ENCODE assay signal across 28 cellular contexts in the genomic region with DNA sequence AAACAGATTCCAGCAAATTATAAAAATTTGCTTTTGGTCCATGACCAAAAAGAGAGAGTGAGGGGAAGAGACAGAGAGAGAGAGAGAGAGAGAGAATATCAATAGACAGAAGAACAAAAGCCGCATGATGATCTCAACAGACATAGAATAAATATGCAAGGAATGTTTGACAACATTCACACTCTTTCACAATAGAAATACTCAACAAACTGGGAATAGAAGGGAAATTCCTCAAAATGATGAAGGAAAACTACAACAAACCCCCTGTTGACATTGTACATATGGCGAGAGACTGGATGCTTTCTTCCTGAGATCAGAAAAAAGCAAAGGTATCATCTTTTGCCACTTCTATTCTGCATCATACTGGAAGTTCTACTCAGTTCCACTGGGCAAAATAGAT.
A peak's percentile ranks its signal among the peaks of the same experiment; 100 is the strongest.
DNase-seq lines count a peak whose midpoint lies in the region; ATAC-seq, FAIRE-seq and TF ChIP-seq lines count a peak whose summit lies in the region.
"Had no signal": no experiment of that assay in that cellular context is flagged by ENCODE, and none has a peak within 500 bp of the region (broad histone marks: within the 10 kb centered on the region; RNA-seq: fewer than 3 reads in every experiment).

No MANE protein-coding gene starts in this region.

- H3K23ac ChIP-seq in IMR-90 (ENCODE audit: low read depth, low read length) (no peak overlapping the region), mesenchymal stem cell (ENCODE audit: low read length in 2 of 2) (no peak overlapping the region)

- H2BK120ac ChIP-seq in IMR-90 (ENCODE audit: low read depth, low read length) (no peak overlapping the region), mesenchymal stem cell (ENCODE audit: low read depth, low read length) (no peak overlapping the region)

- H4K5ac ChIP-seq in IMR-90 (ENCODE audit: low read depth, low read length) = no peak overlapping the region

- no peak for TF ChIP-seq RAD21 in IMR-90 (IDR thresholded peaks at IDR 0.05; ENCODE audit: low read length)

- no CpG with 5 or more reads among the region's 2 CpGs for WGBS in IMR-90 (ENCODE audit: extremely low coverage in 2 of 2, insufficient read length in 1 of 2), 2 experiments
- WGBS in mesenchymal stem cell = 60% methylated on average over 1 of the region's 2 CpGs

- intact Hi-C loops in IMR-90 (cut with micrococcal nuclease) = no loop called here

- no peak overlapping the region for H2BK5ac ChIP-seq in IMR-90 (ENCODE audit: low read depth, low read length, poor library complexity, severe bottlenecking)
- H2BK5ac ChIP-seq in mesenchymal stem cell (ENCODE audit: low read depth, low read length, poor library complexity, severe bottlenecking) = no peak overlapping the region

- H3K56ac ChIP-seq in IMR-90 (ENCODE audit: extremely low read depth, insufficient read depth, low read length) = no peak overlapping the region

- BruUV-seq in IMR-90 (replicated peaks; lab: Mats Ljungman, UMichigan) = no TSS peak

- H4K8ac ChIP-seq in IMR-90 (ENCODE audit: low read depth in 2 of 2, low read length in 2 of 2) (no peak overlapping the region), mesenchymal stem cell (ENCODE audit: low read length) (no peak overlapping the region)

- H3K9ac ChIP-seq in IMR-90 (ENCODE audit: low read depth, low read length) = no peak overlapping the region
- H3K9ac ChIP-seq in mesenchymal stem cell (ENCODE audit: low read length) = no peak overlapping the region

- H4K20me1 ChIP-seq in IMR-90 (ENCODE audit: insufficient read depth, low read length) = no peaks in the 10 kb centered on the region

- H3K14ac ChIP-seq in IMR-90 (replicated peaks; ENCODE audit: low read depth, low read length) (no peak overlapping the region), mesenchymal stem cell (ENCODE audit: low read length in 2 of 2) (no peak overlapping the region)

- no peaks in the 10 kb centered on the region for H3K9me1 ChIP-seq in IMR-90 (ENCODE audit: insufficient read depth, low read length)

- no peak overlapping the region for H2BK20ac ChIP-seq in IMR-90 (ENCODE audit: low read depth, low read length)

- FAIRE-seq in GM19239 (lab: Jason Lieb, UNC) = no peak
- FAIRE-seq: D721Med had no signal

- TF ChIP-seq CTCF in AG10803 (conservative IDR thresholded peaks at IDR 0.05; ENCODE audit: low read length) (no peak), IMR-90 (conservative IDR thresholded peaks at IDR 0.05; ENCODE audit: low read depth, low read length) (no peak)

- H3K79me1 ChIP-seq in IMR-90 (ENCODE audit: low read depth in 1 of 2, low read length in 2 of 2) (no peaks in the 10 kb centered on the region), mesenchymal stem cell (replicated peaks; ENCODE audit: low read length, poor library complexity, severe bottlenecking) (no peaks in the 10 kb centered on the region)

- no peak overlapping the region for H3K4ac ChIP-seq in IMR-90 (ENCODE audit: low read depth, low read length)
- H3K4ac ChIP-seq in mesenchymal stem cell (ENCODE audit: low read depth in 1 of 2, low read length in 2 of 2) = no peak overlapping the region

- H2AK9ac ChIP-seq in IMR-90 (replicated peaks; ENCODE audit: low read depth, low read length, poor library complexity) = no peak overlapping the region

- POLR2A ChIA-PET in IMR-90 (lab: Charles Lee; ENCODE audit: unreplicated experiment) = no interaction called here

- no peak overlapping the region for H2AFZ ChIP-seq in IMR-90 (replicated peaks; ENCODE audit: low read length, poor library complexity)
- no peak overlapping the region for H2AFZ ChIP-seq in mesenchymal stem cell (ENCODE audit: low read depth, low read length)
- H2AFZ ChIP-seq: PC-9 had no signal

- dilution Hi-C loops in IMR-90 (cut with HindIII; ENCODE audit: low sequenced_read_pairs, unreplicated experiment) = no loop called here

- no peaks in the 10 kb centered on the region for H3K27me3 ChIP-seq in IMR-90 (ENCODE audit: control insufficient read depth, insufficient read depth, low read length)
- H3K27me3 ChIP-seq in mesenchymal stem cell (ENCODE audit: control insufficient read depth in 1 of 2, insufficient read depth in 1 of 2, low read length in 2 of 2) = no peaks in the 10 kb centered on the region
- H3K27me3 ChIP-seq: esophagus squamous epithelium, vagina had no signal

- H2BK15ac ChIP-seq in IMR-90 (ENCODE audit: low read depth, low read length) (no peak overlapping the region), mesenchymal stem cell (ENCODE audit: low read depth, poor library complexity, severe bottlenecking) (no peak overlapping the region)

- H3K4me2 ChIP-seq in IMR-90 (ENCODE audit: low read depth, low read length) (no peak overlapping the region), mesenchymal stem cell (ENCODE audit: low read length, poor library complexity, severe bottlenecking) (no peak overlapping the region)
- H3K4me2 ChIP-seq: PC-9 had no signal

- no peak overlapping the region for H3K4me3 ChIP-seq in AG10803 (ENCODE audit: low read length)
- H3K4me3 ChIP-seq in IMR-90 (ENCODE audit: insufficient read depth, low read depth, low read length) = no peak overlapping the region
- no peak overlapping the region for H3K4me3 ChIP-seq in mesenchymal stem cell (ENCODE audit: insufficient read depth in 1 of 2, low read depth in 1 of 2, low read length in 2 of 2)
- H3K4me3 ChIP-seq: esophagus squamous epithelium, PC-9, thoracic aorta, vagina had no signal

- no peak overlapping the region for H2BK12ac ChIP-seq in mesenchymal stem cell (ENCODE audit: low read length in 2 of 2)

- TF ChIP-seq POLR2A in IMR-90 (IDR thresholded peaks at IDR 0.05; ENCODE audit: low read depth, low read length) = no peak

- H3K18ac ChIP-seq in IMR-90 (ENCODE audit: low read depth, low read length) = no peak overlapping the region
- no peak overlapping the region for H3K18ac ChIP-seq in mesenchymal stem cell (ENCODE audit: low read depth in 1 of 2, low read length in 2 of 2)

- H3K9me3 ChIP-seq in IMR-90 (ENCODE audit: control insufficient read depth, insufficient read depth, low read length) (no peaks in the 10 kb centered on the region), mesenchymal stem cell (ENCODE audit: control insufficient read depth, low read length) (no peaks in the 10 kb centered on the region)
- H3K9me3 ChIP-seq: esophagus squamous epithelium, thoracic aorta, vagina had no signal

- CTCF ChIA-PET in IMR-90 (lab: Yijun Ruan, JAX) = no interaction called here

- no peaks in the 10 kb centered on the region for H3K4me1 ChIP-seq in IMR-90 (ENCODE audit: control insufficient read depth, insufficient read depth, low read length)
- no peaks in the 10 kb centered on the region for H3K4me1 ChIP-seq in mesenchymal stem cell (ENCODE audit: control insufficient read depth, insufficient read depth, low read depth, low read length)
- H3K4me1 ChIP-seq: esophagus squamous epithelium, vagina had no signal

- no peak overlapping the region for H4K91ac ChIP-seq in IMR-90 (ENCODE audit: insufficient read depth, low read depth, low read length)
- no peak overlapping the region for H4K91ac ChIP-seq in mesenchymal stem cell (ENCODE audit: low read length)

- ATAC-seq in IMR-90 (ENCODE audit: low read depth) = no peak
- ATAC-seq in GM21528 (IDR thresholded peaks at IDR 0.05; ENCODE audit: low FRiP score, unreplicated experiment) = no peak
- ATAC-seq: activated T-helper 17 cell treated with anti-CD3 and anti-CD28 coated beads, Interleukin-2, amount 50 U/mL, for 72 hours; naive thymus-derived CD4-positive, alpha-beta T cell; stimulated activated memory B cell treated with anti-CD40 and anti-IgM and Interleukin-4, amounts not matched to agents 10 μg/mL and 1 μg/mL and 100 μg/mL, for 72 hours had no signal

- H2AK5ac ChIP-seq in IMR-90 (ENCODE audit: low read depth, low read length) (no peak overlapping the region), mesenchymal stem cell (ENCODE audit: low read length, severe bottlenecking) (no peak overlapping the region)

- H3K27ac ChIP-seq in IMR-90 (ENCODE audit: insufficient read depth, low read length) (no peak overlapping the region), mesenchymal stem cell (ENCODE audit: low read length, poor library complexity, severe bottlenecking) (peak overlapping the region; percentile 75)
- H3K27ac ChIP-seq: esophagus squamous epithelium, HL-60, PC-9, thoracic aorta, vagina had no signal

- in situ Hi-C loops in IMR-90 (cut with MboI; ENCODE audit: low sequenced_read_pairs) (no loop called here), KBM-7 (cut with MboI; ENCODE audit: low pct_unique_long_range_greater_than_20kb, low sequenced_read_pairs) (no loop called here)

- no peaks in the 10 kb centered on the region for H3K36me3 ChIP-seq in IMR-90 (ENCODE audit: control insufficient read depth, insufficient read depth, low read length)
- no peaks in the 10 kb centered on the region for H3K36me3 ChIP-seq in mesenchymal stem cell (ENCODE audit: control insufficient read depth in 1 of 2, insufficient read depth in 2 of 2, low read depth in 1 of 2, low read length in 2 of 2)
- H3K36me3 ChIP-seq: esophagus squamous epithelium, thoracic aorta, vagina had no signal

- DNase-seq in AG10803 (ENCODE audit: low read depth) = peak; percentile 58
- DNase-seq in IMR-90 = peak; percentile 18
- DNase-seq in dedifferentiated amniotic fluid mesenchymal stem cell (ENCODE audit: extremely low spot score) = peak; percentile 44
- peak; percentile 60 for DNase-seq in mesenchymal stem cell
- no peak for DNase-seq in GM19239 (ENCODE audit: insufficient read length, low spot score)
- DNase-seq in KG1 (lab: John Stamatoyannopoulos, UW) = no peak
- DNase-seq in KBM-7 = no peak
- DNase-seq: activated B cell treated with CpG ODN at 0.5 μM for 24 hours; activated CD4-positive, alpha-beta T cell treated with anti-CD3 and anti-CD28 coated beads, Interleukin-2, amount 50 U/mL, for 48 hours; activated CD8-positive, alpha-beta memory T cell treated with anti-CD3 and anti-CD28 coated beads, Interleukin-2, amount 50 U/mL, for 4 hours; effector memory CD4-positive, alpha-beta T cell; esophagus squamous epithelium; naive thymus-derived CD4-positive, alpha-beta T cell; NCI-H1436 treated with DMSO at 0.1 percent for 48 hours; NCI-H2107; NCI-H446 treated with DMSO at 0.1 percent for 48 hours; nucleus accumbens; PC-9; retina; SHP77; stimulated activated CD4-positive, alpha-beta T cell treated with anti-CD3 and anti-CD28 coated beads, Interleukin-4, amount 100 ng/mL, for 1 hour had no signal

TF ChIP-seq in IMR-90, 13 proteins besides CTCF, POLR2A, EP300 and RAD21:
- TF ChIP-seq MAFK (IDR thresholded peaks at IDR 0.05; ENCODE audit: low read depth, low read length) (no peak), NFE2L2 (IDR thresholded peaks at IDR 0.05; ENCODE audit: low read depth, low read length) (no peak), CEBPB (IDR thresholded peaks at IDR 0.05; ENCODE audit: low read depth, low read length) (peak; percentile 53; the same call in 1 of the 2 replicates)

Comparison
In these comparisons a context has a peak if more than half of its experiments do, and no peak if none do; other contexts are left out.
1. DNase-seq: peak in AG10803 (single experiment), IMR-90 (single experiment), dedifferentiated amniotic fluid mesenchymal stem cell (single experiment) and mesenchymal stem cell (single experiment); none in GM19239 (single experiment), KG1 (single experiment) and KBM-7 (single experiment).